In genomic region chr1:53218201-53218600, GRCh38 we compare ENCODE assay signal across 13 cellular contexts.
"Had no signal": no experiment of that assay in that cellular context is flagged by ENCODE, and none has a peak within 500 bp of the region (broad histone marks: within the 10 kb centered on the region; RNA-seq: fewer than 3 reads in every experiment).

No MANE protein-coding gene starts in this region.

- H3K27ac Mint-ChIP-seq: WTC11 had no signal

- H3K27me3 ChIP-seq: body of pancreas, ovary had no signal

- H3K4me3 Mint-ChIP-seq: central memory CD8-positive, alpha-beta T cell had no signal

- H3K27me3 Mint-ChIP-seq: activated CD4-positive, alpha-beta T cell treated with anti-CD3 and anti-CD28 coated beads, Interleukin-2, amount 10 ng/mL, durations not matched to agents 7 days and 5 days; central memory CD8-positive, alpha-beta T cell had no signal

- H3K4me3 ChIP-seq: body of pancreas, lower lobe of right lung, ovary had no signal

- H3K27ac ChIP-seq: body of pancreas, lower lobe of right lung, ovary had no signal

- DNase-seq: activated CD4-positive, alpha-beta T cell treated with anti-CD3 and anti-CD28 coated beads, Interleukin-2, amount 10 ng/mL, durations not matched to agents 7 days and 5 days; activated gamma-delta T cell; cortex of kidney; effector memory CD4-positive, alpha-beta T cell; hypothalamus; lower lobe of right lung; nephron progenitor cell; ovary; stimulated activated CD4-positive, alpha-beta T cell treated with anti-CD3 and anti-CD28 coated beads, Interleukin-4, amount 100 ng/mL, for 24 hours had no signal

- H3K36me3 ChIP-seq: ovary had no signal

- H3K9me3 Mint-ChIP-seq: activated CD4-positive, alpha-beta T cell treated with anti-CD3 and anti-CD28 coated beads, Interleukin-2, amount 10 ng/mL, durations not matched to agents 7 days and 5 days; central memory CD8-positive, alpha-beta T cell; nephron progenitor cell; WTC11 had no signal

- ATAC-seq: body of pancreas, lower lobe of right lung, WTC11 had no signal

- FAIRE-seq: urothelium cell line had no signal

- H3K9me3 ChIP-seq: body of pancreas, lower lobe of right lung, ovary had no signal
